ENCODE assay signal across 10 cellular contexts in genomic region chr15:51438526-51438925, GRCh38.
"Had no signal": no experiment of that assay in that cellular context is flagged by ENCODE, and none has a peak within 500 bp of the region (broad histone marks: within the 10 kb centered on the region; RNA-seq: fewer than 3 reads in every experiment).

No MANE protein-coding gene starts in this region.

- H3K4me3 ChIP-seq: GM23248, GM23338, HAP-1 had no signal

- DNase-seq: GM23248, GOT3, H7, HCEC 1CT, HFFc6 had no signal

- H3K4me3 Mint-ChIP-seq: GM23338, HFFc6 had no signal

- ATAC-seq: GM23338, HCT116 had no signal

- H3K4me1 Mint-ChIP-seq: GM23338 had no signal

- H3K27ac Mint-ChIP-seq: GM23338, HFFc6 had no signal

- FAIRE-seq: H1, H54 had no signal

- H3K9ac ChIP-seq: GM23248 had no signal

- H3K9me3 Mint-ChIP-seq: GM23338, HFFc6 had no signal

- H3K36me3 ChIP-seq: HAP-1 had no signal

- H2AFZ ChIP-seq: GM23248, GM23338 had no signal

- H3K27ac ChIP-seq: GM23248 had no signal

- H3K4me1 ChIP-seq: HAP-1 had no signal

- H3K4me2 ChIP-seq: GM23338 had no signal
